22 cellular contexts compared by ENCODE assay signal in genomic region chr2:59378104-59378503, GRCh38.
"Had no signal": no experiment of that assay in that cellular context is flagged by ENCODE, and none has a peak within 500 bp of the region (broad histone marks: within the 10 kb centered on the region; RNA-seq: fewer than 3 reads in every experiment).

No MANE protein-coding gene starts in this region.

- H3K4me3 ChIP-seq: MG63 had no signal

- DNase-seq: IMR-90, Karpas-422, KG1, MG63, NCI-H1092, NCI-H1105 treated with DMSO at 0.1 percent for 48 hours, NCI-H1417 treated with DMSO at 0.1 percent for 48 hours, NCI-H146, NCI-H1694 treated with DMSO at 0.1 percent for 48 hours, NCI-H1930, NCI-H2081, NCI-H2107, NCI-H226, NCI-H446, NCI-H510A, NCI-H524 treated with DMSO at 0.1 percent for 48 hours, NCI-H69, NCI-H774, RPMI8226, SHP77, SK-N-SH had no signal

- H3K9ac ChIP-seq: SK-N-SH had no signal

- H3K4me2 ChIP-seq: SK-N-SH had no signal

- ATAC-seq: HepG2 had no signal

- H3K9me3 ChIP-seq: MG63 had no signal

- H3K27me3 ChIP-seq: MG63 had no signal

- H3K36me3 ChIP-seq: MG63 had no signal
